In genomic region chr6:89468998-89469397, GRCh38 we compare ENCODE assay signal across 16 cellular contexts. TPM values are rescaled to one million over a fixed set of nuclear protein-coding genes. Genes with fewer than 3 reads are reported as not detected.
DNase-seq lines count a peak whose midpoint lies in the region; ATAC-seq and TF ChIP-seq lines count a peak whose summit lies in the region.
"Had no signal": no experiment of that assay in that cellular context is flagged by ENCODE, and none has a peak within 500 bp of the region (broad histone marks: within the 10 kb centered on the region; RNA-seq: fewer than 3 reads in every experiment).

No MANE protein-coding gene starts in this region.

- TF ChIP-seq CTCF in mesothelial cell of epicardium (IDR thresholded peaks at IDR 0.05; ENCODE audit: unreplicated experiment), result no peak

- no peak for ATAC-seq in GM18867 (IDR thresholded peaks at IDR 0.05; ENCODE audit: unreplicated experiment)
- no peak for ATAC-seq in GM18498 (IDR thresholded peaks at IDR 0.05; ENCODE audit: unreplicated experiment)
- ATAC-seq: A549; CD8-positive, alpha-beta T cell had no signal

- DNase-seq in NCI-H1417 (lab: John Stamatoyannopoulos, UW) (peak in 2 of 3 experiments; percentile 29 to 72), NCI-H1417 treated with DMSO at 0.1 percent for 48 hours (lab: John Stamatoyannopoulos, UW) (no peak), NCI-H146 treated with DMSO at 0.1 percent for 48 hours (lab: John Stamatoyannopoulos, UW; ENCODE audit: unreplicated experiment) (peak; percentile 33), mesothelial cell of epicardium (ENCODE audit: low spot score in 2 of 2, unreplicated experiment in 2 of 2) (no peak), cortex of kidney (lab: John Stamatoyannopoulos, UW) (no peak)
- DNase-seq: AML-193; Caco-2; Calu3; CD4-positive, alpha-beta T cell; CD8-positive, alpha-beta T cell; DMS79 treated with DMSO at 0.1 percent for 48 hours; GF-D8 had no signal

- H3K27ac Mint-ChIP-seq in mesothelial cell of epicardium, result peak overlapping the region; percentile 17
- H3K27ac Mint-ChIP-seq: B cell; CD4-positive, alpha-beta T cell; CD8-positive, alpha-beta T cell had no signal

- no peaks in the 10 kb centered on the region for H3K9me3 Mint-ChIP-seq in mesothelial cell of epicardium
- H3K9me3 Mint-ChIP-seq: CD4-positive, alpha-beta T cell; CD8-positive, alpha-beta T cell had no signal

- H3K36me3 Mint-ChIP-seq in mesothelial cell of epicardium, result no peaks in the 10 kb centered on the region
- H3K36me3 Mint-ChIP-seq: CD8-positive, alpha-beta T cell had no signal

- no peak overlapping the region for H3K4me3 Mint-ChIP-seq in mesothelial cell of epicardium
- H3K4me3 Mint-ChIP-seq: B cell; CD4-positive, alpha-beta T cell; CD8-positive, alpha-beta T cell had no signal

- peaks cover 41% of the 10 kb centered on the region for H3K4me1 Mint-ChIP-seq in mesothelial cell of epicardium

- H3K27me3 Mint-ChIP-seq in mesothelial cell of epicardium (ENCODE audit: low read depth), result no peaks in the 10 kb centered on the region
- H3K27me3 Mint-ChIP-seq: B cell; CD4-positive, alpha-beta T cell had no signal

RNA-seq across cellular contexts. Expression of gene ANKRD6, which starts 36.0 kb away (rescaled TPM):
- 41.0 to 44.9 TPM (median 43.5 TPM) in 3 replicates for total RNA-seq in mesothelial cell of epicardium

RNA-seq across cellular contexts. Expression of gene RRAGD, which starts 56.9 kb away (rescaled TPM):
- total RNA-seq in mesothelial cell of epicardium, result 5.6 to 6.9 TPM (median 5.6 TPM) in 3 replicates

Comparison
In these comparisons a context has a peak if more than half of its experiments do, and no peak if none do; other contexts are left out.
1. DNase-seq: peak in NCI-H1417 (2 of 3) and NCI-H146 treated with DMSO at 0.1 percent for 48 hours (single experiment); none in NCI-H1417 treated with DMSO at 0.1 percent for 48 hours (single experiment), mesothelial cell of epicardium (0 of 2) and cortex of kidney (single experiment).